9 cellular contexts compared by ENCODE assay signal in the genomic region with DNA sequence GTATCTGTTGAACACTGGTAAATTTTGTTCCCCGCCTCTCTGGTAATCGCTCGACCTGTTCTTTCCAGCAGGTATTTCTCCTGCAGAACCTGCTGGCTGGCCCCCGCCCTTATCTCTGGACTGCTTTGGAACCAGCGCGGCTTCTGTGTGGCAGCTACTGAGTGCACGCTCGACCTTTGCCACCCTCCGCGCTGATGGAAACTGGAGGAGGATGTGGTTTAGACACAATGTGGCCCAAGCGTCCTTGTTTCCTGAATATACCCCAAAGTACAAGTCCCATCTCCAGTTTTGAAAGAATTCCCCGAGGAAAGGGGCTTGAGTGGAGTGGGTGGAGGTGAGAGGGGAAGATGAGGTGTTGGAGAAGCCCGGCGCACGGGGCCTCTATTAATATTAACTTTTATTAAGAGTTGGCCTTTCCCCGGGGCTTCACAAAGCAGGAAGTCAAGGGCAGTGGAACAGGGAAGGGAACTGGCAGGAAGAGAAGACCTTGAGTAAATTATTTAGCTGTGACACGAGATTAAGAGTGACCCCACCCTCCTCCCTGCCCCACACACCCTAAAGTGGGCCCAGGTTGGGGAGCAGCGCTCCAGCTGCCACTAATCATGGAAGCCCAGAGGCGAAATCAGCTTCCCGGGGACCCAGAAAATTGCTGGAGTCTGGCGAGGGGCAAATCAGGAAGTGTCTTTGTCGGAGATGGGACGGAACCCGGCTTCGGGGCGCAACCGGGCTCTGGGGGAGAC. TPM values are rescaled to one million over a fixed set of nuclear protein-coding genes. Genes with fewer than 3 reads are reported as not detected.
DNase-seq lines count a peak whose midpoint lies in the region; ATAC-seq and TF ChIP-seq lines count a peak whose summit lies in the region.
"Had no signal": no experiment of that assay in that cellular context is flagged by ENCODE, and none has a peak within 500 bp of the region (broad histone marks: within the 10 kb centered on the region; RNA-seq: fewer than 3 reads in every experiment).

No MANE protein-coding gene starts in this region.

- H3K36me3 ChIP-seq in OCI-LY3 (replicated peaks; ENCODE audit: low read depth, low read length) (no peaks in the 10 kb centered on the region), left ventricle myocardium inferior (no peaks in the 10 kb centered on the region), smooth muscle cell (ENCODE audit: low read depth) (no peaks in the 10 kb centered on the region), brain microvascular endothelial cell (replicated peaks) (no peaks in the 10 kb centered on the region)

- H3K4me3 ChIP-seq in OCI-LY3 (ENCODE audit: low read length) (peak overlapping the region; percentile 76), left ventricle myocardium inferior (peak overlapping the region; percentile 62), smooth muscle cell (peak overlapping the region; percentile 58), brain microvascular endothelial cell (ENCODE audit: low read depth, low read length) (no peak overlapping the region)

- H3K9me3 ChIP-seq in OCI-LY3 (ENCODE audit: insufficient read depth, low read length) (no peaks in the 10 kb centered on the region), left ventricle myocardium inferior (replicated peaks) (peaks cover 9% of the 10 kb centered on the region), smooth muscle cell (replicated peaks; ENCODE audit: low read depth) (no peaks in the 10 kb centered on the region)

- H3K79me2 ChIP-seq in OCI-LY3 (ENCODE audit: low read length) = no peaks in the 10 kb centered on the region
- no peaks in the 10 kb centered on the region for H3K79me2 ChIP-seq in smooth muscle cell (ENCODE audit: low read depth)

- H3K4me2 ChIP-seq in OCI-LY3 (ENCODE audit: low read length) = peak overlapping the region; percentile 75
- peak overlapping the region; percentile 94 for H3K4me2 ChIP-seq in smooth muscle cell

- H3K9ac ChIP-seq in OCI-LY3 (ENCODE audit: low read length) (peak overlapping the region; percentile 71), smooth muscle cell (ENCODE audit: low read depth) (no peak overlapping the region)

- intact Hi-C loops in left ventricle myocardium inferior (cut with micrococcal nuclease) = no loop called here

- no peaks in the 10 kb centered on the region for H3F3A ChIP-seq in smooth muscle cell (ENCODE audit: low read depth)

- peak overlapping the region; percentile 91 for H2AFZ ChIP-seq in OCI-LY3 (ENCODE audit: low read depth, low read length)
- H2AFZ ChIP-seq in smooth muscle cell (ENCODE audit: low read depth) = peak overlapping the region; percentile 99

- in situ Hi-C loops in brain microvascular endothelial cell (cut with HindIII; ENCODE audit: low pct_ligation_motif_present, low sequenced_read_pairs) = no loop called here

- DNase-seq in left ventricle myocardium inferior (no peak), smooth muscle cell (lab: John Stamatoyannopoulos, UW; ENCODE audit: unreplicated experiment) (no peak), brain microvascular endothelial cell (no peak), activated gamma-delta T cell treated with Interleukin-2 at 50 U/mL for 16 hours (no peak), DMS 273 treated with DMSO at 0.1 percent for 48 hours (lab: John Stamatoyannopoulos, UW) (no peak)
- DNase-seq in effector CD4-positive, alpha-beta T cell = no peak

- H3K27me3 ChIP-seq in OCI-LY3 (ENCODE audit: low read depth, low read length) (no peaks in the 10 kb centered on the region), left ventricle myocardium inferior (ENCODE audit: low read depth) (peaks cover 96% of the 10 kb centered on the region), smooth muscle cell (ENCODE audit: low read depth) (peaks cover 75% of the 10 kb centered on the region), brain microvascular endothelial cell (replicated peaks) (peaks cover 46% of the 10 kb centered on the region)

- TF ChIP-seq CTCF in OCI-LY3 (IDR thresholded peaks at IDR 0.05; ENCODE audit: low read depth, low read length) (no peak), left ventricle myocardium inferior (IDR thresholded peaks at IDR 0.05; ENCODE audit: borderline replicate concordance) (no peak), smooth muscle cell (IDR thresholded peaks at IDR 0.05; ENCODE audit: borderline replicate concordance, insufficient read depth, poor library complexity, severe bottlenecking) (no peak), brain microvascular endothelial cell (IDR thresholded peaks at IDR 0.05; ENCODE audit: low read depth, low read length, missing control alignments) (no peak)

- 25% methylated on average over 27 of the region's 27 CpGs for WGBS in smooth muscle cell (ENCODE audit: low lambda C conversion rate)

- peak; percentile 15 for ATAC-seq in GM21381 (IDR thresholded peaks at IDR 0.05; ENCODE audit: unreplicated experiment)

- H3K27ac ChIP-seq in OCI-LY3 (ENCODE audit: low read length) (no peak overlapping the region), left ventricle myocardium inferior (replicated peaks) (no peak overlapping the region), smooth muscle cell (ENCODE audit: low read depth) (no peak overlapping the region), brain microvascular endothelial cell (no peak overlapping the region)

- H3K4me1 ChIP-seq in OCI-LY3 (ENCODE audit: low read length) (peaks cover 4% of the 10 kb centered on the region; the same call in 1 of the 2 replicates), left ventricle myocardium inferior (peaks cover 13% of the 10 kb centered on the region), smooth muscle cell (ENCODE audit: low read depth) (no peaks in the 10 kb centered on the region)

- H4K20me1 ChIP-seq in OCI-LY3 (ENCODE audit: insufficient read depth, low read length) = no peaks in the 10 kb centered on the region
- no peaks in the 10 kb centered on the region for H4K20me1 ChIP-seq in smooth muscle cell (ENCODE audit: low read depth)

RNA-seq across cellular contexts. Expression of a gene that starts 16.0 kb away (rescaled TPM):
- total RNA-seq in left ventricle myocardium inferior (not detected), smooth muscle cell (0.04 and 0.18 TPM in 2 replicates)
- 0.31 and 0.45 TPM in 2 replicates for polyA plus RNA-seq in smooth muscle cell
- total RNA-seq: myocyte had no signal

RNA-seq across cellular contexts. Expression of a gene that starts 33.3 kb away (rescaled TPM):
- total RNA-seq in left ventricle myocardium inferior (not detected), smooth muscle cell (not detected in 2 replicates)
- polyA plus RNA-seq in smooth muscle cell = not detected in 2 replicates
- total RNA-seq: myocyte had no signal

RNA-seq across cellular contexts. Expression of a gene that starts 35.4 kb away (rescaled TPM):
- total RNA-seq in left ventricle myocardium inferior (not detected), smooth muscle cell (not detected in 2 replicates)
- polyA plus RNA-seq in smooth muscle cell = not detected in 2 replicates
- total RNA-seq: myocyte had no signal
